8 cellular contexts compared by ENCODE assay signal in genomic region chr11:45982656-45983470, GRCh38.
DNase-seq lines count a peak whose midpoint lies in the region; ATAC-seq lines count a peak whose summit lies in the region.

No MANE protein-coding gene starts in this region.

- H3K27ac ChIP-seq in iPS-18a (ENCODE audit: low read length) = peak overlapping the region; percentile 86

- peak overlapping the region; percentile 4 for H3K27ac Mint-ChIP-seq in activated naive CD8-positive, alpha-beta T cell treated with anti-CD3 and anti-CD28 coated beads for 36 hours

- H3K9me3 Mint-ChIP-seq in activated naive CD8-positive, alpha-beta T cell treated with anti-CD3 and anti-CD28 coated beads for 36 hours = no peaks in the 10 kb centered on the region

- no peak for ATAC-seq in HG03469 (IDR thresholded peaks at IDR 0.05; ENCODE audit: unreplicated experiment)
- ATAC-seq in HG03135 (IDR thresholded peaks at IDR 0.05; ENCODE audit: unreplicated experiment) = no peak

- peak overlapping the region; percentile 64 for H3K9ac ChIP-seq in iPS-18a (ENCODE audit: low read length)

- H3K9me3 ChIP-seq in iPS-18a (ENCODE audit: control insufficient read depth, low read depth, low read length) = no peaks in the 10 kb centered on the region

- H3K4me3 Mint-ChIP-seq in activated naive CD8-positive, alpha-beta T cell treated with anti-CD3 and anti-CD28 coated beads for 36 hours = no peak overlapping the region

- H3K27me3 Mint-ChIP-seq in activated naive CD8-positive, alpha-beta T cell treated with anti-CD3 and anti-CD28 coated beads for 36 hours = no peaks in the 10 kb centered on the region

- DNase-seq in ACHN (peak; percentile 37), HPDE6-E6E7 (ENCODE audit: extremely low spot score) (peak; percentile 68), NCI-H187 treated with DMSO at 0.1 percent for 48 hours (lab: John Stamatoyannopoulos, UW) (no peak)
- peak; percentile 16 for DNase-seq in activated naive CD8-positive, alpha-beta T cell treated with anti-CD3 and anti-CD28 coated beads for 36 hours
- DNase-seq in stimulated activated CD4-positive, alpha-beta T cell treated with anti-CD3 and anti-CD28 coated beads, TNF-alpha, amount 100 ng/mL, for 24 hours (ENCODE audit: low read depth in 3 of 3) = peak; percentile 1 to 21 (median 15)

- H3K36me3 ChIP-seq in iPS-18a (ENCODE audit: control insufficient read depth, low read depth, low read length) = peaks cover 11% of the 10 kb centered on the region

- H3K27me3 ChIP-seq in iPS-18a (ENCODE audit: control insufficient read depth, insufficient read depth, low read length) = no peaks in the 10 kb centered on the region

- H3K4me1 Mint-ChIP-seq in activated naive CD8-positive, alpha-beta T cell treated with anti-CD3 and anti-CD28 coated beads for 36 hours = peaks cover 26% of the 10 kb centered on the region

- peaks cover 5% of the 10 kb centered on the region for H3K36me3 Mint-ChIP-seq in activated naive CD8-positive, alpha-beta T cell treated with anti-CD3 and anti-CD28 coated beads for 36 hours

- in situ Hi-C loops in ACHN (cut with HindIII; ENCODE audit: low pct_ligation_motif_present, low pct_unique_long_range_greater_than_20kb, low sequenced_read_pairs) = no loop called here

- peaks cover 27% of the 10 kb centered on the region for H3K4me1 ChIP-seq in iPS-18a (ENCODE audit: control insufficient read depth, low read depth, low read length)

- peak overlapping the region; percentile 37 for H3K4me3 ChIP-seq in iPS-18a (ENCODE audit: low read length)
